ENCODE assay signal across 17 cellular contexts in genomic region chr5:122457178-122457826, GRCh38.
A peak's percentile ranks its signal among the peaks of the same experiment; 100 is the strongest.
DNase-seq lines count a peak whose midpoint lies in the region; ATAC-seq and TF ChIP-seq lines count a peak whose summit lies in the region.
"Had no signal": no experiment of that assay in that cellular context is flagged by ENCODE, and none has a peak within 500 bp of the region (broad histone marks: within the 10 kb centered on the region; RNA-seq: fewer than 3 reads in every experiment).

No MANE protein-coding gene starts in this region.

- H3K4me1 ChIP-seq in MM.1S (ENCODE audit: low read length) (0 out of 2 replicates have a peak, but pooled peaks cover 4% of the 10 kb centered on the region), right lobe of liver (peaks cover 0 to 12% (median 0%) of the 10 kb centered on the region in 4 donors)
- no peaks in the 10 kb centered on the region for H3K4me1 ChIP-seq in CD4-positive, alpha-beta memory T cell (ENCODE audit: insufficient read depth, low read length)
- H3K4me1 ChIP-seq: BLaER1 treated with 17β-estradiol and CSF1 and Interleukin-3, amounts not matched to agents 10 nM and 100 nM had no signal

- H4K20me1 ChIP-seq in MM.1S (ENCODE audit: insufficient read depth, low read length) = no peaks in the 10 kb centered on the region
- H4K20me1 ChIP-seq: BLaER1 treated with 17β-estradiol and CSF1 and Interleukin-3, amounts not matched to agents 10 nM and 100 nM had no signal

- CTCF ChIA-PET in CD4-positive, alpha-beta memory T cell (lab: Charles Lee; ENCODE audit: partially characterized antibody) = no interaction called here

- H3K4me3 ChIP-seq in MM.1S (ENCODE audit: low read length) = no peak overlapping the region
- no peak overlapping the region for H3K4me3 ChIP-seq in right lobe of liver
- H3K4me3 ChIP-seq in CD4-positive, alpha-beta memory T cell (ENCODE audit: low read length in 2 of 2) = no peak overlapping the region
- H3K4me3 ChIP-seq: BLaER1 treated with 17β-estradiol and CSF1 and Interleukin-3, amounts not matched to agents 10 nM and 100 nM; GM12878; GM23338 had no signal

- TF ChIP-seq POLR2A in right lobe of liver (IDR thresholded peaks at IDR 0.05) = no peak

- no peaks in the 10 kb centered on the region for H3K36me3 ChIP-seq in MM.1S (replicated peaks; ENCODE audit: insufficient read depth, low read length)
- no peaks in the 10 kb centered on the region for H3K36me3 ChIP-seq in right lobe of liver
- no peaks in the 10 kb centered on the region for H3K36me3 ChIP-seq in CD4-positive, alpha-beta memory T cell (ENCODE audit: insufficient read depth, low read length)
- H3K36me3 ChIP-seq: BLaER1 treated with 17β-estradiol and CSF1 and Interleukin-3, amounts not matched to agents 10 nM and 100 nM had no signal

- no peak overlapping the region for H3K4me2 ChIP-seq in MM.1S (ENCODE audit: low read depth, low read length)
- H3K4me2 ChIP-seq: BLaER1 treated with 17β-estradiol and CSF1 and Interleukin-3, amounts not matched to agents 10 nM and 100 nM; GM23338 had no signal

- no peak overlapping the region for H2AFZ ChIP-seq in MM.1S (ENCODE audit: low read length)
- H2AFZ ChIP-seq: GM23338 had no signal

- 67% methylated on average over 5 of the region's 6 CpGs for WGBS in right lobe of liver (ENCODE audit: insufficient coverage, low coverage, low lambda C conversion rate, missing lambda C conversion rate)

- no peaks in the 10 kb centered on the region for H3K79me2 ChIP-seq in MM.1S (ENCODE audit: low read length)

- no peaks in the 10 kb centered on the region for H3K9me3 ChIP-seq in MM.1S (replicated peaks; ENCODE audit: insufficient read depth, low read length)
- no peaks in the 10 kb centered on the region for H3K9me3 ChIP-seq in right lobe of liver
- no peaks in the 10 kb centered on the region for H3K9me3 ChIP-seq in T-helper 17 cell (ENCODE audit: control insufficient read depth, low read length, poor library complexity, severe bottlenecking)
- H3K9me3 ChIP-seq in CD4-positive, alpha-beta memory T cell (ENCODE audit: control insufficient read depth in 1 of 2, low read length in 2 of 2) = no peaks in the 10 kb centered on the region
- H3K9me3 ChIP-seq: BLaER1 treated with 17β-estradiol and CSF1 and Interleukin-3, amounts not matched to agents 10 nM and 100 nM had no signal

- DNase-seq in MM.1S (peak; percentile 36), endothelial cell (ENCODE audit: low spot score) (no peak), right lobe of liver (peak in 1 of 3 donors; percentile 51), T-helper 17 cell (no peak)
- no peak for DNase-seq in CD4-positive, alpha-beta memory T cell
- DNase-seq: CD8-positive, alpha-beta memory T cell; COR-L47; DMS 273 treated with DMSO at 0.1 percent for 48 hours; DMS53; DND-41; EL; H7 had no signal

- no peak for TF ChIP-seq CTCF in MM.1S (IDR thresholded peaks at IDR 0.05; ENCODE audit: low read length)
- TF ChIP-seq CTCF in endothelial cell (IDR thresholded peaks at IDR 0.05; ENCODE audit: unreplicated experiment) = no peak
- TF ChIP-seq CTCF in right lobe of liver (IDR thresholded peaks at IDR 0.05) = no peak

- intact Hi-C loops in right lobe of liver (cut with DNase I) = no loop called here
- intact Hi-C loops in CD4-positive, alpha-beta memory T cell (cut with micrococcal nuclease) = no loop called here

- H3K4me3 Mint-ChIP-seq in endothelial cell (ENCODE audit: unreplicated experiment) (no peak overlapping the region), T-helper 17 cell (no peak overlapping the region)
- H3K4me3 Mint-ChIP-seq in CD4-positive, alpha-beta memory T cell = no peak overlapping the region
- H3K4me3 Mint-ChIP-seq: B cell; CD8-positive, alpha-beta memory T cell; GM23338 had no signal

- no peaks in the 10 kb centered on the region for H3K9me2 ChIP-seq in MM.1S (replicated peaks; ENCODE audit: insufficient read depth, low read length)

- POLR2A ChIA-PET in CD4-positive, alpha-beta memory T cell (lab: Charles Lee; ENCODE audit: partially characterized antibody) = no interaction called here

- H3K9ac ChIP-seq in MM.1S (ENCODE audit: low read length) = no peak overlapping the region
- H3K9ac ChIP-seq: BLaER1 treated with 17β-estradiol and CSF1 and Interleukin-3, amounts not matched to agents 10 nM and 100 nM had no signal

- ATAC-seq in right lobe of liver = peak; percentile 52 to 76 (median 70)
- no peak for ATAC-seq in GM21515 (IDR thresholded peaks at IDR 0.05; ENCODE audit: unreplicated experiment)
- no peak for ATAC-seq in T-helper 17 cell
- ATAC-seq: GM12878, GM23338 had no signal

- H3K27ac ChIP-seq in MM.1S (ENCODE audit: low read length) = no peak overlapping the region
- no peak overlapping the region for H3K27ac ChIP-seq in right lobe of liver
- no peak overlapping the region for H3K27ac ChIP-seq in CD4-positive, alpha-beta memory T cell (ENCODE audit: low read depth, low read length)
- H3K27ac ChIP-seq: BLaER1 treated with 17β-estradiol and CSF1 and Interleukin-3, amounts not matched to agents 10 nM and 100 nM had no signal

- H3K27me3 ChIP-seq in MM.1S (replicated peaks; ENCODE audit: insufficient read depth, low read length) = no peaks in the 10 kb centered on the region
- H3K27me3 ChIP-seq in right lobe of liver = no peaks in the 10 kb centered on the region
- no peaks in the 10 kb centered on the region for H3K27me3 ChIP-seq in CD4-positive, alpha-beta memory T cell (ENCODE audit: insufficient read depth, low read length)
- H3K27me3 ChIP-seq: BLaER1 treated with 17β-estradiol and CSF1 and Interleukin-3, amounts not matched to agents 10 nM and 100 nM had no signal

- H3K27ac Mint-ChIP-seq in endothelial cell (ENCODE audit: unreplicated experiment) = peak overlapping the region; percentile 22
- no peak overlapping the region for H3K27ac Mint-ChIP-seq in T-helper 17 cell
- H3K27ac Mint-ChIP-seq in CD4-positive, alpha-beta memory T cell = no peak overlapping the region
- H3K27ac Mint-ChIP-seq: B cell, GM23338 had no signal

- peaks cover 13% of the 10 kb centered on the region for H3K4me1 Mint-ChIP-seq in endothelial cell (ENCODE audit: unreplicated experiment)
- peaks cover 3% of the 10 kb centered on the region for H3K4me1 Mint-ChIP-seq in T-helper 17 cell
- H3K4me1 Mint-ChIP-seq in CD4-positive, alpha-beta memory T cell = no peaks in the 10 kb centered on the region
- H3K4me1 Mint-ChIP-seq: B cell; CD8-positive, alpha-beta memory T cell had no signal

- H3K27me3 Mint-ChIP-seq in endothelial cell (ENCODE audit: unreplicated experiment) (peaks cover 6% of the 10 kb centered on the region), T-helper 17 cell (peaks cover 6% of the 10 kb centered on the region)
- peaks cover 0 to 2% of the 10 kb centered on the region in 2 donors for H3K27me3 Mint-ChIP-seq in CD4-positive, alpha-beta memory T cell

- no peaks in the 10 kb centered on the region for H3F3A ChIP-seq in MM.1S (ENCODE audit: insufficient read depth, low read length)

- H3K36me3 Mint-ChIP-seq in endothelial cell (ENCODE audit: low read depth, unreplicated experiment) (peaks cover 49% of the 10 kb centered on the region), T-helper 17 cell (ENCODE audit: low read depth) (no peaks in the 10 kb centered on the region)
- no peaks in the 10 kb centered on the region for H3K36me3 Mint-ChIP-seq in CD4-positive, alpha-beta memory T cell
- H3K36me3 Mint-ChIP-seq: CD8-positive, alpha-beta memory T cell had no signal

- H3K9me3 Mint-ChIP-seq in endothelial cell (ENCODE audit: unreplicated experiment) = no peaks in the 10 kb centered on the region
- H3K9me3 Mint-ChIP-seq in CD4-positive, alpha-beta memory T cell = no peaks in the 10 kb centered on the region
- H3K9me3 Mint-ChIP-seq: GM23338 had no signal

Comparison
In these comparisons a context has a peak if more than half of its experiments do, and no peak if none do; other contexts are left out.
1. ATAC-seq: peak in right lobe of liver (4 of 4); none in GM21515 (single experiment) and T-helper 17 cell (single experiment).